ENCODE assay signal across 8 cellular contexts in genomic region chr9:77455312-77455927, GRCh38.
A peak's percentile ranks its signal among the peaks of the same experiment; 100 is the strongest.
DNase-seq lines count a peak whose midpoint lies in the region; ATAC-seq and TF ChIP-seq lines count a peak whose summit lies in the region.

No MANE protein-coding gene starts in this region.

- no peaks in the 10 kb centered on the region for H3K36me3 Mint-ChIP-seq in osteocyte (ENCODE audit: unreplicated experiment)

- TF ChIP-seq CTCF in cardiac fibroblast (IDR thresholded peaks at IDR 0.05; ENCODE audit: low read depth, low read length), result peak; percentile 50
- TF ChIP-seq CTCF in osteocyte (IDR thresholded peaks at IDR 0.05), result peak; percentile 24

- peak; percentile 75 for DNase-seq in activated effector memory CD4-positive, alpha-beta T cell treated with anti-CD3 and anti-CD28 coated beads, Interleukin-2, amount 50 U/mL, for 16 hours
- DNase-seq in activated effector memory CD4-positive, alpha-beta T cell treated with Interleukin-2 at 50 U/mL for 16 hours, result no peak
- DNase-seq in RPMI7951 (ENCODE audit: low read depth), result peak; percentile 51
- DNase-seq in cardiac fibroblast (ENCODE audit: low read depth in 2 of 2), result peak in 1 of 2 donors; percentile 54
- no peak for DNase-seq in osteocyte (ENCODE audit: extremely low spot score, unreplicated experiment)
- DNase-seq in substantia nigra (lab: John Stamatoyannopoulos, UW), result no peak
- no peak for DNase-seq in NK-92 treated with Interleukin-12 subunit alpha and Interleukin-12 subunit beta, amount 100 ng/mL, for 24 hours (lab: John Stamatoyannopoulos, UW)

- H3K4me1 Mint-ChIP-seq in osteocyte (ENCODE audit: unreplicated experiment), result peaks cover 23% of the 10 kb centered on the region

- peaks cover 5% of the 10 kb centered on the region for H3K27me3 Mint-ChIP-seq in osteocyte (ENCODE audit: unreplicated experiment)

- H3K9me3 Mint-ChIP-seq in osteocyte (ENCODE audit: unreplicated experiment), result peaks cover 10% of the 10 kb centered on the region

- H3K27ac Mint-ChIP-seq in osteocyte (ENCODE audit: unreplicated experiment), result no peak overlapping the region

- H3K4me3 Mint-ChIP-seq in osteocyte (ENCODE audit: unreplicated experiment), result no peak overlapping the region

- peak; percentile 36 for ATAC-seq in HG03025 (IDR thresholded peaks at IDR 0.05; ENCODE audit: low FRiP score, unreplicated experiment)

- H3K4me3 ChIP-seq in cardiac fibroblast (replicated peaks in 1 of 2; ENCODE audit: low read depth in 2 of 2, low read length in 2 of 2), result no peak overlapping the region

- H3K27ac ChIP-seq in substantia nigra (ENCODE audit: low read depth, low read length, poor library complexity, severe bottlenecking), result no peak overlapping the region

Comparison
In these comparisons a context has a peak if more than half of its experiments do, and no peak if none do; other contexts are left out.
1. DNase-seq: peak in activated effector memory CD4-positive, alpha-beta T cell treated with anti-CD3 and anti-CD28 coated beads, Interleukin-2, amount 50 U/mL, for 16 hours (single experiment) and RPMI7951 (single experiment); none in activated effector memory CD4-positive, alpha-beta T cell treated with Interleukin-2 at 50 U/mL for 16 hours (single experiment), osteocyte (single experiment), substantia nigra (0 of 49) and NK-92 treated with Interleukin-12 subunit alpha and Interleukin-12 subunit beta, amount 100 ng/mL, for 24 hours (single experiment).